Comparison of ENCODE assay signal across 15 cellular contexts in genomic region chr1:193118803-193119730, GRCh38. TPM values are rescaled to one million over a fixed set of nuclear protein-coding genes. Genes with fewer than 3 reads are reported as not detected.
DNase-seq lines count a peak whose midpoint lies in the region; ATAC-seq and TF ChIP-seq lines count a peak whose summit lies in the region.
"Had no signal": no experiment of that assay in that cellular context is flagged by ENCODE, and none has a peak within 500 bp of the region (broad histone marks: within the 10 kb centered on the region; RNA-seq: fewer than 3 reads in every experiment).

No MANE protein-coding gene starts in this region.

- peaks cover 4% of the 10 kb centered on the region for H3K27me3 ChIP-seq in DND-41 (ENCODE audit: insufficient read depth, low read length, poor library complexity)
- H3K27me3 ChIP-seq in osteoblast (ENCODE audit: insufficient read depth, low read length), result no peaks in the 10 kb centered on the region
- no peaks in the 10 kb centered on the region for H3K27me3 ChIP-seq in trophoblast cell (ENCODE audit: insufficient read depth, low read length)

- H3K36me3 Mint-ChIP-seq in activated CD4-positive, alpha-beta T cell treated with anti-CD3 and anti-CD28 coated beads, Interleukin-2, amount 10 ng/mL, durations not matched to agents 24 days and 14 days (ENCODE audit: low read depth), result peaks cover 6% of the 10 kb centered on the region
- H3K36me3 Mint-ChIP-seq: CD14-positive monocyte had no signal

- H3K4me1 ChIP-seq in DND-41 (ENCODE audit: insufficient read depth, low read length) (peaks cover 25% of the 10 kb centered on the region), OCI-LY7 (ENCODE audit: insufficient read depth, low read length, poor library complexity, severe bottlenecking) (peaks cover 18% of the 10 kb centered on the region), osteoblast (ENCODE audit: insufficient read depth, low read length) (peaks cover 19% of the 10 kb centered on the region), trophoblast cell (ENCODE audit: control insufficient read depth in 1 of 2, insufficient read depth in 2 of 2, low read length in 2 of 2) (peaks cover 2 to 7% of the 10 kb centered on the region in 2 experiments)

- H3K4me3 ChIP-seq in DND-41 (ENCODE audit: low read depth in 1 of 2, low read length in 2 of 2), result no peak overlapping the region
- H3K4me3 ChIP-seq in OCI-LY7 (ENCODE audit: low read depth, low read length, poor library complexity, severe bottlenecking), result no peak overlapping the region
- no peak overlapping the region for H3K4me3 ChIP-seq in osteoblast (ENCODE audit: insufficient read depth, low read length)
- H3K4me3 ChIP-seq in trophoblast cell (ENCODE audit: low read depth, low read length), result no peak overlapping the region

- H2AFZ ChIP-seq in DND-41 (ENCODE audit: low read depth, low read length) (peak overlapping the region; percentile 38), OCI-LY7 (ENCODE audit: low read length) (peak overlapping the region; percentile 75), osteoblast (ENCODE audit: low read length) (no peak overlapping the region), trophoblast cell (ENCODE audit: insufficient read depth, low read length, poor library complexity) (no peak overlapping the region)

- H3K4me2 ChIP-seq in DND-41 (ENCODE audit: insufficient read depth, low read length) (peak overlapping the region; percentile 32; the same call in 1 of the 2 replicates), OCI-LY7 (ENCODE audit: low read length) (peak overlapping the region; percentile 35), osteoblast (ENCODE audit: insufficient read depth, low read length) (peak overlapping the region; percentile 11), trophoblast cell (ENCODE audit: low read length) (no peak overlapping the region)

- H3K9ac ChIP-seq in DND-41 (ENCODE audit: low read depth, low read length) (no peak overlapping the region), trophoblast cell (ENCODE audit: low read length) (no peak overlapping the region)

- H4K20me1 ChIP-seq in DND-41 (ENCODE audit: insufficient read depth, low read length), result peaks cover under 1% of the 10 kb centered on the region; the same call in 1 of the 2 replicates
- H4K20me1 ChIP-seq in OCI-LY7 (ENCODE audit: insufficient read depth, low read length), result peaks cover 14% of the 10 kb centered on the region; the same call in 1 of the 2 replicates
- peaks cover 14% of the 10 kb centered on the region for H4K20me1 ChIP-seq in osteoblast (ENCODE audit: insufficient read depth, low read length)

- H3K9me3 ChIP-seq in DND-41 (ENCODE audit: insufficient read depth, low read length, severe bottlenecking) (no peaks in the 10 kb centered on the region), OCI-LY7 (ENCODE audit: low read length) (no peaks in the 10 kb centered on the region), osteoblast (ENCODE audit: low read depth, low read length) (no peaks in the 10 kb centered on the region), trophoblast cell (ENCODE audit: insufficient read depth, low read depth, low read length) (no peaks in the 10 kb centered on the region)

- no peak overlapping the region for H3K27ac ChIP-seq in DND-41 (ENCODE audit: low read length)
- H3K27ac ChIP-seq in OCI-LY7 (ENCODE audit: low read depth, low read length, poor library complexity, severe bottlenecking), result no peak overlapping the region
- no peak overlapping the region for H3K27ac ChIP-seq in osteoblast (ENCODE audit: low read depth, low read length)
- H3K27ac ChIP-seq in trophoblast cell (ENCODE audit: low read depth, low read length), result no peak overlapping the region

- H2BK12ac ChIP-seq in trophoblast cell (ENCODE audit: low read length), result no peak overlapping the region

- H3K14ac ChIP-seq in trophoblast cell (ENCODE audit: low read length), result no peak overlapping the region

- CTCF ChIA-PET in OCI-LY7 (lab: Charles Lee; ENCODE audit: unreplicated experiment), result no interaction called here

- no CpG with 5 or more reads among the region's 4 CpGs for WGBS in trophoblast cell (ENCODE audit: extremely low coverage, insufficient coverage, insufficient read length)

- intact Hi-C loops in activated CD4-positive, alpha-beta T cell treated with anti-CD3 and anti-CD28 coated beads, Interleukin-2, amount 10 ng/mL, durations not matched to agents 24 days and 14 days (cut with micrococcal nuclease), result no loop called here
- intact Hi-C loops in OCI-LY7 (cut with micrococcal nuclease; ENCODE audit: unreplicated experiment), result no loop called here

- H2BK120ac ChIP-seq in trophoblast cell (ENCODE audit: insufficient read depth, low read length, poor library complexity), result no peak overlapping the region

- no peak for DNase-seq in activated CD4-positive, alpha-beta T cell treated with anti-CD3 and anti-CD28 coated beads, Interleukin-2, amount 10 ng/mL, durations not matched to agents 24 days and 14 days
- no peak for DNase-seq in activated CD4-positive, alpha-beta T cell treated with anti-CD3 and anti-CD28 coated beads for 4 hours
- DNase-seq in DND-41 (no peak), OCI-LY7 (ENCODE audit: low spot score) (no peak), osteoblast (ENCODE audit: insufficient read length, low spot score, missing footprints) (no peak), amygdala (lab: John Stamatoyannopoulos, UW) (no peak), trophoblast cell (no peak), occipital lobe (lab: John Stamatoyannopoulos, UW) (no peak)
- DNase-seq: Calu3, NCI-H1436, NCI-H2029 treated with DMSO at 0.1 percent for 48 hours, NCI-H510A, NCI-H82, SIG-M5 had no signal

- H3K27me3 Mint-ChIP-seq in activated CD4-positive, alpha-beta T cell treated with anti-CD3 and anti-CD28 coated beads, Interleukin-2, amount 10 ng/mL, durations not matched to agents 24 days and 14 days, result peaks cover 10% of the 10 kb centered on the region

- no peak overlapping the region for H4K12ac ChIP-seq in trophoblast cell (ENCODE audit: low read depth, low read length)

- no peak overlapping the region for H3K4ac ChIP-seq in trophoblast cell (ENCODE audit: low read depth, low read length)

- POLR2A ChIA-PET in OCI-LY7 (lab: Charles Lee), result interaction anchor here (1.3 to 2.6 kb wide), 2 partner anchors 9 to 35 kb away, joined by 3 to 14 read pairs; no protein-coding TSS in a partner anchor

- H3K4me3 Mint-ChIP-seq in activated CD4-positive, alpha-beta T cell treated with anti-CD3 and anti-CD28 coated beads, Interleukin-2, amount 10 ng/mL, durations not matched to agents 24 days and 14 days, result no peak overlapping the region
- H3K4me3 Mint-ChIP-seq: CD14-positive monocyte had no signal

- H2AK5ac ChIP-seq in trophoblast cell (ENCODE audit: low read length), result no peak overlapping the region

- H3K79me1 ChIP-seq in trophoblast cell (ENCODE audit: low read length), result peaks cover 14% of the 10 kb centered on the region

- H3K36me3 ChIP-seq in DND-41 (ENCODE audit: insufficient read depth, low read length) (0 out of 2 replicates have a peak, but pooled peaks cover 2% of the 10 kb centered on the region), OCI-LY7 (ENCODE audit: insufficient read depth, low read length) (0 out of 2 replicates have a peak, but pooled peaks cover 4% of the 10 kb centered on the region), osteoblast (ENCODE audit: insufficient read depth, low read length) (no peaks in the 10 kb centered on the region), trophoblast cell (ENCODE audit: control insufficient read depth in 1 of 2, insufficient read depth in 2 of 2, low read length in 2 of 2) (no peaks in the 10 kb centered on the region)

- no peak overlapping the region for H3K18ac ChIP-seq in trophoblast cell (ENCODE audit: low read length)

- no TSS peak for BruUV-seq in OCI-LY7 (replicated peaks; lab: Mats Ljungman, UMichigan)

- TF ChIP-seq CTCF in DND-41 (IDR thresholded peaks at IDR 0.05; ENCODE audit: borderline replicate concordance, extremely low read depth, low read length, poor library complexity, severe bottlenecking) (no peak), OCI-LY7 (conservative IDR thresholded peaks at IDR 0.05; ENCODE audit: low read length) (no peak), osteoblast (IDR thresholded peaks at IDR 0.05; ENCODE audit: extremely low read depth, low read depth, low read length) (no peak)

- H3K79me2 ChIP-seq in DND-41 (ENCODE audit: insufficient read depth, low read length) (peaks cover 20% of the 10 kb centered on the region), OCI-LY7 (ENCODE audit: insufficient read depth, low read depth, low read length) (peaks cover 18% of the 10 kb centered on the region), osteoblast (ENCODE audit: insufficient read depth, low read length) (peaks cover 19% of the 10 kb centered on the region), trophoblast cell (ENCODE audit: control insufficient read depth, insufficient read depth, low read length, poor library complexity) (peaks cover 8% of the 10 kb centered on the region)

- peak overlapping the region; percentile 0 for H3K27ac Mint-ChIP-seq in activated CD4-positive, alpha-beta T cell treated with anti-CD3 and anti-CD28 coated beads, Interleukin-2, amount 10 ng/mL, durations not matched to agents 24 days and 14 days
- H3K27ac Mint-ChIP-seq: CD14-positive monocyte had no signal

- ATAC-seq in DND-41 (ENCODE audit: insufficient read depth, low read depth), result no peak

- H4K91ac ChIP-seq in trophoblast cell (ENCODE audit: low read depth, low read length), result no peak overlapping the region

- H3K4me1 Mint-ChIP-seq in activated CD4-positive, alpha-beta T cell treated with anti-CD3 and anti-CD28 coated beads, Interleukin-2, amount 10 ng/mL, durations not matched to agents 24 days and 14 days, result peaks cover 29% of the 10 kb centered on the region

- no peak overlapping the region for H3K23ac ChIP-seq in trophoblast cell (ENCODE audit: low read length)

- no peak overlapping the region for H4K8ac ChIP-seq in trophoblast cell (ENCODE audit: low read depth, low read length)

- H3K9me2 ChIP-seq in OCI-LY7 (ENCODE audit: insufficient read depth, low read length), result no peaks in the 10 kb centered on the region

- no peak overlapping the region for H2BK5ac ChIP-seq in trophoblast cell (ENCODE audit: low read depth, low read length, poor library complexity)

- no peaks in the 10 kb centered on the region for H3K9me3 Mint-ChIP-seq in activated CD4-positive, alpha-beta T cell treated with anti-CD3 and anti-CD28 coated beads, Interleukin-2, amount 10 ng/mL, durations not matched to agents 24 days and 14 days

RNA-seq across cellular contexts. Expression of gene CDC73, which starts 2.8 kb away (rescaled TPM):
- 55.2 and 56.0 TPM in 2 replicates for total RNA-seq in activated CD4-positive, alpha-beta T cell treated with anti-CD3 and anti-CD28 coated beads, Interleukin-2, amount 10 ng/mL, durations not matched to agents 24 days and 14 days
- 12.9 and 25.9 TPM in 2 replicates for total RNA-seq in OCI-LY7 (2014; rRNA removed; shearing (Covaris generic))
- total RNA-seq in OCI-LY7 (2022) (47.9 and 50.0 TPM in 2 replicates), osteoblast (23.0 and 29.7 TPM in 2 replicates), occipital lobe (48.7 TPM)
- 24.2 and 24.6 TPM in 2 replicates for polyA plus RNA-seq in trophoblast cell (2013)

RNA-seq across cellular contexts. Expression of gene GLRX2, which starts 13.9 kb away (rescaled TPM):
- total RNA-seq in activated CD4-positive, alpha-beta T cell treated with anti-CD3 and anti-CD28 coated beads, Interleukin-2, amount 10 ng/mL, durations not matched to agents 24 days and 14 days, result 29.4 and 32.6 TPM in 2 replicates
- total RNA-seq in OCI-LY7 (2014; rRNA removed; shearing (Covaris generic)), result 10.6 and 11.0 TPM in 2 replicates
- 21.9 and 24.0 TPM in 2 replicates for total RNA-seq in OCI-LY7 (2022)
- total RNA-seq in osteoblast, result 9.4 and 10.9 TPM in 2 replicates
- polyA plus RNA-seq in trophoblast cell (2013), result 16.4 and 18.4 TPM in 2 replicates
- total RNA-seq in occipital lobe, result 19.7 TPM

RNA-seq across cellular contexts. Expression of gene RO60, which starts 59.7 kb away (rescaled TPM):
- total RNA-seq in activated CD4-positive, alpha-beta T cell treated with anti-CD3 and anti-CD28 coated beads, Interleukin-2, amount 10 ng/mL, durations not matched to agents 24 days and 14 days, result 70.2 and 70.9 TPM in 2 replicates
- total RNA-seq in OCI-LY7 (2014; rRNA removed; shearing (Covaris generic)), result 70.4 and 72.4 TPM in 2 replicates
- total RNA-seq in OCI-LY7 (2022), result 77.0 and 83.3 TPM in 2 replicates
- total RNA-seq in osteoblast, result 132 and 138 TPM in 2 replicates
- polyA plus RNA-seq in trophoblast cell (2013), result 21.3 TPM in 2 replicates
- 448 TPM for total RNA-seq in occipital lobe

RNA-seq across cellular contexts. Expression of gene UCHL5, which starts 59.9 kb away (rescaled TPM):
- total RNA-seq in activated CD4-positive, alpha-beta T cell treated with anti-CD3 and anti-CD28 coated beads, Interleukin-2, amount 10 ng/mL, durations not matched to agents 24 days and 14 days, result 89.2 and 97.2 TPM in 2 replicates
- total RNA-seq in OCI-LY7 (2014; rRNA removed; shearing (Covaris generic)), result 28.6 and 32.7 TPM in 2 replicates
- total RNA-seq in OCI-LY7 (2022) (82.5 TPM in 2 replicates), osteoblast (28.0 and 34.4 TPM in 2 replicates), occipital lobe (53.0 TPM)
- polyA plus RNA-seq in trophoblast cell (2013), result 20.5 and 21.4 TPM in 2 replicates

Comparison
In these comparisons a context has a peak if more than half of its experiments do, and no peak if none do; other contexts are left out.
1. H2AFZ ChIP-seq: peak in DND-41 (single experiment) and OCI-LY7 (single experiment); none in osteoblast (single experiment) and trophoblast cell (single experiment).